ENCODE assay signal across 23 cellular contexts in the genomic region with DNA sequence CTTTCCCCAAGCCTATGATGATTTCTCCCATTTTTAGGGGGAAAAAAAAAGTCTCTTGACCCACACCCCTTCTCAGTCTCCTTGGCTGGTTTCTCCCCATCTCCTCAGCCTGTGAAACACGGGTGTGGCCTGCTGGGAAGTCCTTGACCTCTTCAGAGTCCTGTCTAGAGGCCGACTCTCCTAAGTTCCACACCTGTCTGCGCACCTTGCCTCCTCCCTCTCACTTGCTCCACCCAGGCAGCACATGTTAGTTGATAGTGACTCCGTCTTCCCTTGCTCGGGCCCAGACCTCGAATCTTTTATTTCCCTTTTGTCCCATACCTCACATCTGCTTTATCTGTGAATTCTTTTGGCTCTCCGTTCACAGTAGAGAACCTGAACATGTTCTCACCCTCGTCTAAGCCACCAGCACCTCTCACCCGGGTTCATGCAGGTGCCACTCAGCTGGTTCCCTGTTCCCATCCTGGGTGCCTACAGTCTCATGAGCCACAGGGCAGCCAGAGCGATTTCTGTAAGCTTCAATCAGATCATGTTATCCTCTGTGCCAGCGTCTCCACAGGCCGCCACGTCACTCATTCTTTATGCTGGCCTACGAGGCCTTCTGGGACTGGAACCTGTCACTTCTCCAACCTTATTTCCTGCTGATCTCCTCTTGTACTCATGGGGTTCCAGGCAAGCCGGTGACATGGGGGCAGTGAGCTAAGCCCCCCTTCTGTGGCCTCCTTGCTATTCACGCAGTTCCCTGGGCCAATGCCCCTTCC. TPM values are rescaled to one million over a fixed set of nuclear protein-coding genes. Genes with fewer than 3 reads are reported as not detected.
DNase-seq lines count a peak whose midpoint lies in the region; ATAC-seq and TF ChIP-seq lines count a peak whose summit lies in the region.
"Had no signal": no experiment of that assay in that cellular context is flagged by ENCODE, and none has a peak within 500 bp of the region (broad histone marks: within the 10 kb centered on the region; RNA-seq: fewer than 3 reads in every experiment).

No MANE protein-coding gene starts in this region.

- no peak for TF ChIP-seq CTCF in heart left ventricle (IDR thresholded peaks at IDR 0.05)
- no peak for TF ChIP-seq CTCF in right atrium auricular region (IDR thresholded peaks at IDR 0.05)
- TF ChIP-seq CTCF in progenitor cell of endocrine pancreas (IDR thresholded peaks at IDR 0.05; ENCODE audit: unreplicated experiment), result no peak

- WGBS in heart left ventricle, 4 donors, result 73 to 75% (median 73%) methylated on average over 16 of the region's 16 CpGs

- H3K27ac Mint-ChIP-seq in progenitor cell of endocrine pancreas, result peak overlapping the region; percentile 89

- H3K27me3 Mint-ChIP-seq in progenitor cell of endocrine pancreas, result no peaks in the 10 kb centered on the region

- H3K36me3 Mint-ChIP-seq in progenitor cell of endocrine pancreas (ENCODE audit: insufficient read depth), result peaks cover 35% of the 10 kb centered on the region

- DNase-seq in heart left ventricle (no peak), Right ventricle myocardium inferior (ENCODE audit: missing footprints) (no peak), right atrium auricular region (ENCODE audit: low spot score) (peak; percentile 56), progenitor cell of endocrine pancreas (ENCODE audit: low spot score, unreplicated experiment) (no peak), NCI-H2107 treated with DMSO at 0.1 percent for 48 hours (lab: John Stamatoyannopoulos, UW; ENCODE audit: unreplicated experiment) (no peak), inferior parietal cortex (ENCODE audit: extremely low spot score) (no peak)
- DNase-seq: activated CD4-positive, alpha-beta T cell treated with anti-CD3 and anti-CD28 coated beads for 1 hour; activated effector memory CD4-positive, alpha-beta T cell treated with anti-CD3 and anti-CD28 coated beads, Interleukin-2, amount 50 U/mL, for 16 hours; DMS79; esophagus squamous epithelium; GF-D8; kidney; NCI-H187; NCI-H526; stimulated activated CD4-positive, alpha-beta T cell treated with anti-CD3 and anti-CD28 coated beads, Interleukin-4, amount 100 ng/mL, for 4 hours; stimulated activated naive CD4-positive, alpha-beta T cell treated with Interleukin-2 at 50 U/mL for 16 hours had no signal

- no peaks in the 10 kb centered on the region for H3K9me3 Mint-ChIP-seq in progenitor cell of endocrine pancreas (ENCODE audit: low read depth)

- H3K4me1 ChIP-seq in heart left ventricle, result peaks cover 0 to 38% (median 26%) of the 10 kb centered on the region in 12 donors
- peaks cover 0 to 41% of the 10 kb centered on the region in 2 donors for H3K4me1 ChIP-seq in right atrium auricular region
- H3K4me1 ChIP-seq: breast epithelium, SJSA1 had no signal

- H3K9me3 ChIP-seq in heart left ventricle (no peaks in the 10 kb centered on the region), right atrium auricular region (no peaks in the 10 kb centered on the region)
- H3K9me3 ChIP-seq: breast epithelium, esophagus squamous epithelium, SJSA1, upper lobe of left lung had no signal

- H3K36me3 ChIP-seq in heart left ventricle (peaks cover 0 to 84% (median 70%) of the 10 kb centered on the region in 9 donors), right atrium auricular region (peaks cover 58% of the 10 kb centered on the region)

- peaks cover 3% of the 10 kb centered on the region for H3K4me1 Mint-ChIP-seq in progenitor cell of endocrine pancreas (ENCODE audit: low read depth)

- H3K27ac ChIP-seq in heart left ventricle (peak overlapping the region; percentile 1 to 87 (median 68)), right atrium auricular region (peak overlapping the region; percentile 78 to 81)
- H3K27ac ChIP-seq: breast epithelium, esophagus squamous epithelium, SJSA1 had no signal

- H3K4me3 ChIP-seq in heart left ventricle, result no peak overlapping the region
- no peak overlapping the region for H3K4me3 ChIP-seq in right atrium auricular region
- H3K4me3 ChIP-seq: breast epithelium, coronary artery, esophagus squamous epithelium, K562, SJSA1, upper lobe of left lung had no signal

- no peak for TF ChIP-seq POLR2A in heart left ventricle (IDR thresholded peaks at IDR 0.05)

- ATAC-seq in heart left ventricle (peak in 3 of 4 donors; percentile 1 to 31 (median 30)), Right ventricle myocardium inferior (no peak), HG02840 (IDR thresholded peaks at IDR 0.05; ENCODE audit: low FRiP score, unreplicated experiment) (no peak), HG03159 (IDR thresholded peaks at IDR 0.05; ENCODE audit: unreplicated experiment) (no peak)
- ATAC-seq: K562 had no signal

- no peak overlapping the region for H3K4me3 Mint-ChIP-seq in progenitor cell of endocrine pancreas (ENCODE audit: low read depth)

- H3K27me3 ChIP-seq in heart left ventricle, result no peaks in the 10 kb centered on the region
- H3K27me3 ChIP-seq in right atrium auricular region, result no peaks in the 10 kb centered on the region
- H3K27me3 ChIP-seq: breast epithelium, esophagus squamous epithelium, SJSA1, upper lobe of left lung had no signal

- intact Hi-C loops in heart left ventricle (cut with DNase I), result loop anchor here in 1 of 10 donors (10.0 kb wide), 1 partner anchor 102 kb away; no protein-coding TSS in a partner anchor
- intact Hi-C loops in Right ventricle myocardium inferior (cut with DNase I), result no loop called here

RNA-seq across cellular contexts. Expression of gene LRRTM2, which starts 51.7 kb away (rescaled TPM):
- total RNA-seq in heart left ventricle (under 1 TPM in 2 of 9 donors, not detected in 7; 0.16 TPM), Right ventricle myocardium inferior (not detected), right atrium auricular region (not detected), progenitor cell of endocrine pancreas (not detected in 2 replicates)
- under 1 TPM; 0.06 to 0.23 TPM for polyA plus RNA-seq in heart left ventricle

Comparison
In these comparisons a context has a peak if more than half of its experiments do, and no peak if none do; other contexts are left out.
1. ATAC-seq: peak in heart left ventricle (3 of 4); none in Right ventricle myocardium inferior (single experiment), HG02840 (single experiment) and HG03159 (single experiment).